In genomic region chr9:311837-312236, GRCh38 we compare ENCODE assay signal across 16 cellular contexts.
"Had no signal": no experiment of that assay in that cellular context is flagged by ENCODE, and none has a peak within 500 bp of the region (broad histone marks: within the 10 kb centered on the region; RNA-seq: fewer than 3 reads in every experiment).

No MANE protein-coding gene starts in this region.

- H3K27me3 ChIP-seq: heart right ventricle, ovary, right lobe of liver, stomach, transverse colon had no signal

- H3K9me3 Mint-ChIP-seq: naive thymus-derived CD8-positive, alpha-beta T cell had no signal

- H3K27me3 Mint-ChIP-seq: naive thymus-derived CD8-positive, alpha-beta T cell had no signal

- DNase-seq: effector CD4-positive, alpha-beta T cell; heart right ventricle; hypothalamus; mammary epithelial cell; naive thymus-derived CD8-positive, alpha-beta T cell; nucleus accumbens; ovary; right lobe of liver; stimulated activated CD4-positive, alpha-beta T cell treated with anti-CD3 and anti-CD28 coated beads, Interleukin-2, amount 100 ng/mL, for 24 hours; stimulated activated CD4-positive, alpha-beta T cell treated with anti-CD3 and anti-CD28 coated beads, Interleukin-4, amount 100 ng/mL, for 4 hours; stimulated activated naive CD4-positive, alpha-beta T cell; stomach; substantia nigra; transverse colon had no signal

- H3K27ac ChIP-seq: coronary artery, heart right ventricle, ovary, right lobe of liver, stomach, thoracic aorta, transverse colon had no signal

- H3K9me3 ChIP-seq: heart right ventricle, ovary, right lobe of liver, stomach, thoracic aorta, transverse colon had no signal

- H3K4me1 ChIP-seq: heart right ventricle, right lobe of liver, stomach, transverse colon had no signal

- H3K4me3 ChIP-seq: coronary artery, heart right ventricle, ovary, right lobe of liver, stomach, thoracic aorta, transverse colon had no signal

- H3K4me3 Mint-ChIP-seq: naive thymus-derived CD8-positive, alpha-beta T cell had no signal

- H3K36me3 ChIP-seq: ovary, thoracic aorta, transverse colon had no signal
